In the genomic region with DNA sequence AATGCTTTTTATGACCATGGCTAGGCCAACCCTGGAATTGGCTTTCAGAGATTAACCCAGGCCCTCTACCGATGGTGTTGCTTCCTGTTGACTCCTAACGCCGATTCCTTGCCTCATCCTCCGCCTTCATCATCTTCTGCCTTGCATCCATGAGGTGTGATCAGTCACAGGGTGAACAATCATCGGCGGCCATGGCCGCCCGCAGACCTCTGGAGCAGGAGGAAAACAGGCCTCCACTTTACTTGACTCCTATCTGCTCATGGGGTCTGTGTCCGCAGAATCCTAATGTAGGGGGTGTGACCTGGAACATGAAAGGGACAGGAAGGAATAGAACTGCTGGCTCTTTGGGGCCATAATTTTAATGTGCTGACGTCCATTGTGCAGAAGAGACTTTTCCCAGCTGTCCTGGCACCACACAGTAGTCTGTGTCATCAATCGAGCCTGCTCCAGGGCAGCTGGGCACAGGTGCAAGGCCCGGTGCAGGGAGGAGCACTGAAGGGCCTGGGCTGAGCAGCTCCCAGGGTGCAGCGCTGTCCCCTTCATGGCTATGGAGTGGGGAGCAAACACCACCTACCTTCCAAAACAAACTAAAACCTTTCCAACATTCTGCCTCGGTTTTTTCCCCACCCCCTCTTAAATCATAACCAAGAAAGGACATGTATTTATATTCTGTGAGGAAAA, we compare ENCODE assay signal across 1 cellular context.
TF ChIP-seq lines count a peak whose summit lies in the region.

No MANE protein-coding gene starts in this region.

TF ChIP-seq in HepG2, 621 proteins besides CTCF, POLR2A, EP300 and RAD21:
- TF ChIP-seq, protein P1, sequence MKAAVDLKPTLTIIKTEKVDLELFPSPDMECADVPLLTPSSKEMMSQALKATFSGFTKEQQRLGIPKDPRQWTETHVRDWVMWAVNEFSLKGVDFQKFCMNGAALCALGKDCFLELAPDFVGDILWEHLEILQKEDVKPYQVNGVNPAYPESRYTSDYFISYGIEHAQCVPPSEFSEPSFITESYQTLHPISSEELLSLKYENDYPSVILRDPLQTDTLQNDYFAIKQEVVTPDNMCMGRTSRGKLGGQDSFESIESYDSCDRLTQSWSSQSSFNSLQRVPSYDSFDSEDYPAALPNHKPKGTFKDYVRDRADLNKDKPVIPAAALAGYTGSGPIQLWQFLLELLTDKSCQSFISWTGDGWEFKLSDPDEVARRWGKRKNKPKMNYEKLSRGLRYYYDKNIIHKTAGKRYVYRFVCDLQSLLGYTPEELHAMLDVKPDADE (CRISPR knock-in tag; IDR thresholded peaks at IDR 0.05): no peak
- TF ChIP-seq ZNF557 (CRISPR knock-in tag; IDR thresholded peaks at IDR 0.05): no peak
- peak; percentile 28; the same call in 1 of the 2 replicates for TF ChIP-seq ZNF687 (CRISPR knock-in tag; IDR thresholded peaks at IDR 0.05)
- no peak for TF ChIP-seq MLLT10 (CRISPR knock-in tag; IDR thresholded peaks at IDR 0.05)
- no peak for TF ChIP-seq TEAD2 (CRISPR knock-in tag; IDR thresholded peaks at IDR 0.05)
- no peak for TF ChIP-seq ZBTB46 (CRISPR knock-in tag; IDR thresholded peaks at IDR 0.05; ENCODE audit: borderline replicate concordance)
- peak; percentile 42; the same call in 1 of the 2 replicates for TF ChIP-seq ZBTB38 (CRISPR knock-in tag; IDR thresholded peaks at IDR 0.05)
TF ChIP-seq in HepG2: peak in this region for 2.
